6 cellular contexts compared by ENCODE assay signal in genomic region chr5:135720191-135720590, GRCh38.
"Had no signal": no experiment of that assay in that cellular context is flagged by ENCODE, and none has a peak within 500 bp of the region (broad histone marks: within the 10 kb centered on the region; RNA-seq: fewer than 3 reads in every experiment).

No MANE protein-coding gene starts in this region.

- DNase-seq: GM23248, HFFc6, KBM-7 had no signal

- H3K9me3 ChIP-seq: HAP-1 had no signal

- H3K36me3 ChIP-seq: HAP-1 had no signal

- H3K4me1 Mint-ChIP-seq: IgD-negative memory B cell had no signal

- H3K4me3 Mint-ChIP-seq: HFFc6, IgD-negative memory B cell had no signal

- H3K27ac ChIP-seq: GM23248, HL-60 had no signal

- H3K9ac ChIP-seq: GM23248 had no signal

- H3K9me3 Mint-ChIP-seq: HFFc6, IgD-negative memory B cell had no signal

- H3K4me3 ChIP-seq: GM23248, HAP-1 had no signal

- H3K36me3 Mint-ChIP-seq: IgD-negative memory B cell had no signal

- H3K27ac Mint-ChIP-seq: HFFc6 had no signal
